32 cellular contexts compared by ENCODE assay signal in the genomic region with DNA sequence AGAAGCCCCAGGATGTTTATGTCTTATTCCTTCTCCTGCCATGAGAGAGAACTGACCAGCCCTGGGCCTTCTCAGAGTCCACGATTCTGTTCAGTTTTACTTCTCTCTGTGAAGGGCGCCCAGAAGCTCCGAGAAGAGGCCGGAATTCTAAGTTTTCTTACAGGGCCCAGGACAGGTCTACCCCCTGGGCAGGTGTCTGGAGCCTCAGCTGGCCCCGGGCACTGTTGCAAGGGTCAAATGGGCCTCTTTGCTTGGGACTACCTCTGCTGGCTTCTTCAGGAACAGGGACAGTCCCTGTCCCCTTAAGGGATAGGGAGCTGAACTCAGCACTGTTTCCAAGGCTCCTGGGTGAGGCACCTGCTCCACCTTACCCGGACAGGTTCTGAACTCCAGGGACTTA. TPM values are rescaled to one million over a fixed set of nuclear protein-coding genes. Genes with fewer than 3 reads are reported as not detected.
A peak's percentile ranks its signal among the peaks of the same experiment; 100 is the strongest.
DNase-seq lines count a peak whose midpoint lies in the region; ATAC-seq and TF ChIP-seq lines count a peak whose summit lies in the region.
"Had no signal": no experiment of that assay in that cellular context is flagged by ENCODE, and none has a peak within 500 bp of the region (broad histone marks: within the 10 kb centered on the region; RNA-seq: fewer than 3 reads in every experiment).

No MANE protein-coding gene starts in this region.

- TF ChIP-seq CTCF in colonic mucosa (IDR thresholded peaks at IDR 0.05) (no peak), lung (IDR thresholded peaks at IDR 0.05; ENCODE audit: control extremely low read depth, extremely low read depth) (no peak), stomach (IDR thresholded peaks at IDR 0.05) (no peak)

- no peak overlapping the region for H3K4me3 ChIP-seq in colonic mucosa
- no peak overlapping the region for H3K4me3 ChIP-seq in lung
- no peak overlapping the region for H3K4me3 ChIP-seq in stomach
- H3K4me3 ChIP-seq: GM23248, SJCRH30 had no signal

- H3K4me1 Mint-ChIP-seq in activated CD4-positive, alpha-beta memory T cell treated with anti-CD3 and anti-CD28 coated beads, Interleukin-2, amount 10 ng/mL, durations not matched to agents 7 days and 5 days: no peaks in the 10 kb centered on the region
- H3K4me1 Mint-ChIP-seq in activated CD4-positive, alpha-beta memory T cell treated with anti-CD3 and anti-CD28 coated beads for 36 hours (ENCODE audit: low read depth): no peaks in the 10 kb centered on the region
- H3K4me1 Mint-ChIP-seq: CD14-positive monocyte; CD8-positive, alpha-beta memory T cell had no signal

- peaks cover 4% of the 10 kb centered on the region for H3K36me3 Mint-ChIP-seq in activated CD4-positive, alpha-beta memory T cell treated with anti-CD3 and anti-CD28 coated beads, Interleukin-2, amount 10 ng/mL, durations not matched to agents 7 days and 5 days (ENCODE audit: low read depth)
- H3K36me3 Mint-ChIP-seq in activated CD4-positive, alpha-beta memory T cell treated with anti-CD3 and anti-CD28 coated beads for 36 hours: peaks cover 2% of the 10 kb centered on the region
- H3K36me3 Mint-ChIP-seq: CD14-positive monocyte had no signal

- H3K36me3 ChIP-seq in colonic mucosa (no peaks in the 10 kb centered on the region), lung (ENCODE audit: control insufficient read depth in 2 of 2, insufficient read depth in 2 of 2, low read length in 2 of 2) (no peaks in the 10 kb centered on the region), stomach (no peaks in the 10 kb centered on the region)
- H3K36me3 ChIP-seq: BE2C, SJCRH30 had no signal

- POLR2A ChIA-PET in activated CD4-positive, alpha-beta memory T cell treated with anti-CD3 and anti-CD28 coated beads, Interleukin-2, amount 10 ng/mL, durations not matched to agents 7 days and 5 days (lab: Charles Lee): no interaction called here
- POLR2A ChIA-PET in activated CD4-positive, alpha-beta memory T cell treated with anti-CD3 and anti-CD28 coated beads for 36 hours (lab: Charles Lee): no interaction called here

- intact Hi-C loops in activated CD4-positive, alpha-beta memory T cell treated with anti-CD3 and anti-CD28 coated beads for 36 hours (cut with micrococcal nuclease): no loop called here
- intact Hi-C loops in colonic mucosa (cut with DNase I): no loop called here
- intact Hi-C loops in stomach (cut with DNase I; ENCODE audit: low total_unique reads): no loop called here

- no peak overlapping the region for H3K27ac ChIP-seq in colonic mucosa
- H3K27ac ChIP-seq in lung (ENCODE audit: low read depth in 1 of 2, low read length in 1 of 2): no peak overlapping the region
- H3K27ac ChIP-seq in stomach: no peak overlapping the region
- H3K27ac ChIP-seq: 22Rv1, GM23248, SJCRH30 had no signal

- H3K27me3 ChIP-seq in colonic mucosa (no peaks in the 10 kb centered on the region), lung (ENCODE audit: control insufficient read depth, insufficient read depth) (no peaks in the 10 kb centered on the region), stomach (no peaks in the 10 kb centered on the region)
- H3K27me3 ChIP-seq: SJCRH30 had no signal

- no peak overlapping the region for H3K27ac Mint-ChIP-seq in activated CD4-positive, alpha-beta memory T cell treated with anti-CD3 and anti-CD28 coated beads, Interleukin-2, amount 10 ng/mL, durations not matched to agents 7 days and 5 days
- no peak overlapping the region for H3K27ac Mint-ChIP-seq in activated CD4-positive, alpha-beta memory T cell treated with anti-CD3 and anti-CD28 coated beads for 36 hours
- H3K27ac Mint-ChIP-seq: CD14-positive monocyte; CD8-positive, alpha-beta memory T cell had no signal

- H3K4me3 Mint-ChIP-seq in activated CD4-positive, alpha-beta memory T cell treated with anti-CD3 and anti-CD28 coated beads, Interleukin-2, amount 10 ng/mL, durations not matched to agents 7 days and 5 days: no peak overlapping the region
- no peak overlapping the region for H3K4me3 Mint-ChIP-seq in activated CD4-positive, alpha-beta memory T cell treated with anti-CD3 and anti-CD28 coated beads for 36 hours
- H3K4me3 Mint-ChIP-seq: CD14-positive monocyte; CD8-positive, alpha-beta memory T cell had no signal

- ATAC-seq in lung (ENCODE audit: insufficient read depth, low FRiP score) (no peak), HG03135 (IDR thresholded peaks at IDR 0.05; ENCODE audit: unreplicated experiment) (no peak)
- ATAC-seq: HepG2, PC-3 had no signal

- no peak for TF ChIP-seq EP300 in stomach (IDR thresholded peaks at IDR 0.05)

- peaks cover 5% of the 10 kb centered on the region for H3K27me3 Mint-ChIP-seq in activated CD4-positive, alpha-beta memory T cell treated with anti-CD3 and anti-CD28 coated beads, Interleukin-2, amount 10 ng/mL, durations not matched to agents 7 days and 5 days
- H3K27me3 Mint-ChIP-seq in activated CD4-positive, alpha-beta memory T cell treated with anti-CD3 and anti-CD28 coated beads for 36 hours: peaks cover 14% of the 10 kb centered on the region

- no peaks in the 10 kb centered on the region for H3K9me3 ChIP-seq in colonic mucosa
- peaks cover 0 to 3% of the 10 kb centered on the region in 2 donors for H3K9me3 ChIP-seq in lung (ENCODE audit: control insufficient read depth in 2 of 2, insufficient read depth in 1 of 2, low read length in 1 of 2)
- peaks cover 0 to 24% (median 8%) of the 10 kb centered on the region in 4 donors for H3K9me3 ChIP-seq in stomach
- H3K9me3 ChIP-seq: BE2C, SJCRH30 had no signal

- 57 to 78% methylated on average over 6 of the region's 6 CpGs for WGBS in lung, 2 donors
- 53 to 81% (median 73%) methylated on average over 3 to 6 of the region's 6 CpGs for WGBS in stomach, 5 donors

- TF ChIP-seq POLR2A in stomach (IDR thresholded peaks at IDR 0.05): no peak

- no peak overlapping the region for H3K9ac ChIP-seq in colonic mucosa (ENCODE audit: low read depth in 2 of 2, low read length in 2 of 2)
- H3K9ac ChIP-seq: GM23248 had no signal

- peak; percentile 1 for DNase-seq in activated CD4-positive, alpha-beta memory T cell treated with anti-CD3 and anti-CD28 coated beads, Interleukin-2, amount 10 ng/mL, durations not matched to agents 7 days and 5 days
- no peak for DNase-seq in activated CD4-positive, alpha-beta memory T cell treated with anti-CD3 and anti-CD28 coated beads for 36 hours
- peak; percentile 4 for DNase-seq in colonic mucosa
- DNase-seq in lung (ENCODE audit: low spot score): peak; percentile 9
- peak; percentile 5 for DNase-seq in stomach
- DNase-seq in HT-29 (ENCODE audit: low spot score): no peak
- DNase-seq in NCI-H146 treated with DMSO at 0.1 percent for 48 hours (lab: John Stamatoyannopoulos, UW; ENCODE audit: unreplicated experiment): no peak
- DNase-seq: ACHN; BE2C; Calu3; CD8-positive, alpha-beta memory T cell; DMS153; DND-41; GM23248; H7; MV-4-11; NCI-H1105; NCI-H1436 treated with DMSO at 0.1 percent for 48 hours; NCI-H2029; NCI-H446 treated with DMSO at 0.1 percent for 48 hours; NCI-H526; NCI-H82; NK-92 treated with Interleukin-12 subunit alpha and Interleukin-12 subunit beta, amount 100 ng/mL, for 24 hours; PC-3; SJCRH30 had no signal

- H3K9me3 Mint-ChIP-seq in activated CD4-positive, alpha-beta memory T cell treated with anti-CD3 and anti-CD28 coated beads, Interleukin-2, amount 10 ng/mL, durations not matched to agents 7 days and 5 days: peaks cover 8% of the 10 kb centered on the region
- peaks cover 10% of the 10 kb centered on the region for H3K9me3 Mint-ChIP-seq in activated CD4-positive, alpha-beta memory T cell treated with anti-CD3 and anti-CD28 coated beads for 36 hours

- no peaks in the 10 kb centered on the region for H3K4me1 ChIP-seq in colonic mucosa
- H3K4me1 ChIP-seq in lung (ENCODE audit: control insufficient read depth in 2 of 2, insufficient read depth in 2 of 2, low read length in 2 of 2): no peaks in the 10 kb centered on the region
- no peaks in the 10 kb centered on the region for H3K4me1 ChIP-seq in stomach
- H3K4me1 ChIP-seq: BE2C, SJCRH30 had no signal

- CTCF ChIA-PET in activated CD4-positive, alpha-beta memory T cell treated with anti-CD3 and anti-CD28 coated beads, Interleukin-2, amount 10 ng/mL, durations not matched to agents 7 days and 5 days (lab: Charles Lee): no interaction called here
- CTCF ChIA-PET in activated CD4-positive, alpha-beta memory T cell treated with anti-CD3 and anti-CD28 coated beads for 36 hours (lab: Charles Lee): no interaction called here

RNA-seq across cellular contexts. Expression of a gene that starts 55.0 kb away (rescaled TPM):
- not detected for total RNA-seq in activated CD4-positive, alpha-beta memory T cell treated with anti-CD3 and anti-CD28 coated beads, Interleukin-2, amount 10 ng/mL, durations not matched to agents 7 days and 5 days
- total RNA-seq in activated CD4-positive, alpha-beta memory T cell treated with anti-CD3 and anti-CD28 coated beads for 36 hours: not detected
- under 1 TPM in 1 of 2 donors, not detected in 1; 0.85 TPM for total RNA-seq in colonic mucosa
- total RNA-seq in lung: under 1 TPM in 1 of 2 donors, not detected in 1; 0.31 TPM
- under 1 TPM in 1 of 2 donors, not detected in 1; 0.03 TPM for polyA plus RNA-seq in lung
- total RNA-seq in stomach: 1 to 10 TPM in 2 of 5 donors, not detected in 3; 1.5 to 6.8 TPM
- polyA plus RNA-seq in stomach: under 1 TPM in 2 of 3 donors, not detected in 1; 0.20 to 0.25 TPM
- not detected in 2 replicates for total RNA-seq in HT-29 (2014; rRNA removed; shearing (Covaris generic))
- total RNA-seq: Calu3; CD8-positive, alpha-beta memory T cell; GM23248; HepG2; HT1080; LHCN-M2; MCF 10A; SJCRH30 had no signal
- polyA plus RNA-seq: CD14-positive monocyte; CD8-positive, alpha-beta memory T cell; GM23248; HepG2 had no signal

Comparison
In these comparisons a context has a peak if more than half of its experiments do, and no peak if none do; other contexts are left out.
1. DNase-seq: peak in activated CD4-positive, alpha-beta memory T cell treated with anti-CD3 and anti-CD28 coated beads, Interleukin-2, amount 10 ng/mL, durations not matched to agents 7 days and 5 days (single experiment), colonic mucosa (single experiment), lung (single experiment) and stomach (single experiment); none in activated CD4-positive, alpha-beta memory T cell treated with anti-CD3 and anti-CD28 coated beads for 36 hours (single experiment), HT-29 (single experiment) and NCI-H146 treated with DMSO at 0.1 percent for 48 hours (single experiment).